Comparison of ENCODE assay signal across 10 cellular contexts in genomic region chr17:40167685-40168261, GRCh38. TPM values are rescaled to one million over a fixed set of nuclear protein-coding genes. Genes with fewer than 3 reads are reported as not detected.
DNase-seq lines count a peak whose midpoint lies in the region; ATAC-seq and TF ChIP-seq lines count a peak whose summit lies in the region.
"Had no signal": no experiment of that assay in that cellular context is flagged by ENCODE, and none has a peak within 500 bp of the region (broad histone marks: within the 10 kb centered on the region; RNA-seq: fewer than 3 reads in every experiment).

No MANE protein-coding gene starts in this region.

- no peak for ATAC-seq in effector memory CD8-positive, alpha-beta T cell (replicated peaks)
- ATAC-seq in HG03469 (IDR thresholded peaks at IDR 0.05; ENCODE audit: unreplicated experiment): no peak
- ATAC-seq in HG02588 (IDR thresholded peaks at IDR 0.05; ENCODE audit: unreplicated experiment): no peak

- POLR2A ChIA-PET in AG04450 (lab: Yijun Ruan, JAX): interaction anchor here (1.0 to 1.3 kb wide), 3 partner anchors 28 to 75 kb away, joined by 4 to 8 read pairs (median 6); partner anchors contain the start of gene CASC3

- no peak overlapping the region for H3K4me3 ChIP-seq in AG04450 (ENCODE audit: low read depth, low read length)
- H3K4me3 ChIP-seq in HUES6 (ENCODE audit: low read depth, low read length): no peak overlapping the region
- no peak overlapping the region for H3K4me3 ChIP-seq in H7 (ENCODE audit: insufficient read depth, low read depth, low read length)

- H3K9me3 ChIP-seq in AG04450 (ENCODE audit: control insufficient read depth, insufficient read depth, low read length) (no peaks in the 10 kb centered on the region), HUES6 (ENCODE audit: control insufficient read depth, insufficient read depth, low read depth, low read length) (no peaks in the 10 kb centered on the region)

- no peaks in the 10 kb centered on the region for H3K27me3 ChIP-seq in AG04450 (ENCODE audit: control insufficient read depth, insufficient read depth, low read length)
- no peaks in the 10 kb centered on the region for H3K27me3 ChIP-seq in HUES6 (ENCODE audit: control insufficient read depth, insufficient read depth, low read length)
- no peaks in the 10 kb centered on the region for H3K27me3 ChIP-seq in H7 (ENCODE audit: control insufficient read depth, insufficient read depth, low read length)

- no peak overlapping the region for H3K9ac ChIP-seq in HUES6 (ENCODE audit: low read length)

- peaks cover 8% of the 10 kb centered on the region in 2 donors for H3K4me1 Mint-ChIP-seq in effector memory CD8-positive, alpha-beta T cell (ENCODE audit: low read depth in 2 of 2)
- H3K4me1 Mint-ChIP-seq in neural crest cell: peaks cover 3% of the 10 kb centered on the region
- H3K4me1 Mint-ChIP-seq: activated B cell treated with CpG ODN at 0.5 μM for 24 hours had no signal

- H3K4me1 ChIP-seq in HUES6 (ENCODE audit: control insufficient read depth, insufficient read depth, low read length): peaks cover 4% of the 10 kb centered on the region

- H3K36me3 ChIP-seq in HUES6 (ENCODE audit: control insufficient read depth, insufficient read depth, low read length): peaks cover 97% of the 10 kb centered on the region
- H3K36me3 ChIP-seq in H7 (replicated peaks; ENCODE audit: control insufficient read depth, insufficient read depth, low read length): peaks cover 40% of the 10 kb centered on the region

- H3K27ac ChIP-seq in AG04450 (ENCODE audit: low read depth, low read length) (peak overlapping the region; percentile 21), HUES6 (ENCODE audit: low read depth, low read length) (peak overlapping the region; percentile 46; the same call in 1 of the 2 replicates)

- H3K9me3 Mint-ChIP-seq in effector memory CD8-positive, alpha-beta T cell: no peaks in the 10 kb centered on the region
- H3K9me3 Mint-ChIP-seq in neural crest cell: no peaks in the 10 kb centered on the region
- H3K9me3 Mint-ChIP-seq: activated B cell treated with CpG ODN at 0.5 μM for 24 hours had no signal

- H3K4me3 Mint-ChIP-seq in effector memory CD8-positive, alpha-beta T cell: no peak overlapping the region
- no peak overlapping the region for H3K4me3 Mint-ChIP-seq in neural crest cell
- H3K4me3 Mint-ChIP-seq: activated B cell treated with CpG ODN at 0.5 μM for 24 hours had no signal

- TF ChIP-seq CTCF in AG04450 (IDR thresholded peaks at IDR 0.05; ENCODE audit: low read depth, low read length) (no peak), neural crest cell (conservative IDR thresholded peaks at IDR 0.05) (no peak)

- H3K27ac Mint-ChIP-seq in effector memory CD8-positive, alpha-beta T cell: peak overlapping the region; percentile 29 to 74
- H3K27ac Mint-ChIP-seq in neural crest cell (ENCODE audit: unreplicated experiment): peak overlapping the region; percentile 37
- H3K27ac Mint-ChIP-seq: activated B cell treated with CpG ODN at 0.5 μM for 24 hours had no signal

- CTCF ChIA-PET in AG04450 (lab: Charles Lee): interaction anchor here (1.0 to 3.2 kb wide), 18 partner anchors 10 to 189 kb away, joined by 3 to 33 read pairs (median 6); partner anchors contain the start of gene CSF3

- DNase-seq in AG04450 (ENCODE audit: low read depth, low spot score): no peak
- DNase-seq in effector memory CD8-positive, alpha-beta T cell: no peak
- no peak for DNase-seq in neural crest cell (ENCODE audit: low read depth, low spot score)
- DNase-seq in NCI-H345 treated with DMSO at 0.1 percent for 48 hours (lab: John Stamatoyannopoulos, UW; ENCODE audit: unreplicated experiment): no peak
- DNase-seq in H7: no peak
- DNase-seq: activated B cell treated with CpG ODN at 0.5 μM for 24 hours, NCI-H1092 had no signal

- peaks cover 93% of the 10 kb centered on the region for H3K36me3 Mint-ChIP-seq in effector memory CD8-positive, alpha-beta T cell (ENCODE audit: insufficient read depth)
- H3K36me3 Mint-ChIP-seq in neural crest cell (ENCODE audit: low read depth): peaks cover 14% of the 10 kb centered on the region

- no peaks in the 10 kb centered on the region for H3K27me3 Mint-ChIP-seq in effector memory CD8-positive, alpha-beta T cell
- H3K27me3 Mint-ChIP-seq in neural crest cell (ENCODE audit: low read depth): no peaks in the 10 kb centered on the region
- H3K27me3 Mint-ChIP-seq: activated B cell treated with CpG ODN at 0.5 μM for 24 hours had no signal

RNA-seq across cellular contexts. Expression of gene RAPGEFL1, which starts 9.5 kb away (rescaled TPM):
- polyA plus RNA-seq in AG04450 (2011; rRNA removed): 2.9 and 3.0 TPM in 2 replicates
- polyA minus RNA-seq in AG04450 (2011; rRNA and poly(A)+ RNA removed): 4.2 and 4.3 TPM in 2 replicates
- total RNA-seq in neural crest cell: 23.3 and 24.1 TPM in 2 replicates
- 3.9 and 5.4 TPM in 2 replicates for total RNA-seq in H7 (2014; rRNA removed; shearing (Covaris generic))

RNA-seq across cellular contexts. Expression of gene CASC3, which starts 27.4 kb away (rescaled TPM):
- polyA plus RNA-seq in AG04450 (2011; rRNA removed): 40.1 and 46.9 TPM in 2 replicates
- polyA minus RNA-seq in AG04450 (2011; rRNA and poly(A)+ RNA removed): 28.2 and 30.8 TPM in 2 replicates
- 130 and 138 TPM in 2 replicates for total RNA-seq in neural crest cell
- total RNA-seq in H7 (2014; rRNA removed; shearing (Covaris generic)): 55.4 and 76.0 TPM in 2 replicates

RNA-seq across cellular contexts. Expression of gene MSL1, which starts 46.0 kb away (rescaled TPM):
- polyA plus RNA-seq in AG04450 (2011; rRNA removed): 69.8 and 92.2 TPM in 2 replicates
- polyA minus RNA-seq in AG04450 (2011; rRNA and poly(A)+ RNA removed): 37.4 and 53.7 TPM in 2 replicates
- 147 and 153 TPM in 2 replicates for total RNA-seq in neural crest cell
- 44.2 and 70.0 TPM in 2 replicates for total RNA-seq in H7 (2014; rRNA removed; shearing (Covaris generic))

RNA-seq across cellular contexts. Expression of gene WIPF2, which starts 51.3 kb away (rescaled TPM):
- 8.1 and 8.6 TPM in 2 replicates for polyA plus RNA-seq in AG04450 (2011; rRNA removed)
- 8.0 and 9.2 TPM in 2 replicates for polyA minus RNA-seq in AG04450 (2011; rRNA and poly(A)+ RNA removed)
- 28.7 and 30.2 TPM in 2 replicates for total RNA-seq in neural crest cell
- total RNA-seq in H7 (2014; rRNA removed; shearing (Covaris generic)): 3.7 and 5.4 TPM in 2 replicates
